Comparison of ENCODE assay signal across 1 cellular context in the genomic region with DNA sequence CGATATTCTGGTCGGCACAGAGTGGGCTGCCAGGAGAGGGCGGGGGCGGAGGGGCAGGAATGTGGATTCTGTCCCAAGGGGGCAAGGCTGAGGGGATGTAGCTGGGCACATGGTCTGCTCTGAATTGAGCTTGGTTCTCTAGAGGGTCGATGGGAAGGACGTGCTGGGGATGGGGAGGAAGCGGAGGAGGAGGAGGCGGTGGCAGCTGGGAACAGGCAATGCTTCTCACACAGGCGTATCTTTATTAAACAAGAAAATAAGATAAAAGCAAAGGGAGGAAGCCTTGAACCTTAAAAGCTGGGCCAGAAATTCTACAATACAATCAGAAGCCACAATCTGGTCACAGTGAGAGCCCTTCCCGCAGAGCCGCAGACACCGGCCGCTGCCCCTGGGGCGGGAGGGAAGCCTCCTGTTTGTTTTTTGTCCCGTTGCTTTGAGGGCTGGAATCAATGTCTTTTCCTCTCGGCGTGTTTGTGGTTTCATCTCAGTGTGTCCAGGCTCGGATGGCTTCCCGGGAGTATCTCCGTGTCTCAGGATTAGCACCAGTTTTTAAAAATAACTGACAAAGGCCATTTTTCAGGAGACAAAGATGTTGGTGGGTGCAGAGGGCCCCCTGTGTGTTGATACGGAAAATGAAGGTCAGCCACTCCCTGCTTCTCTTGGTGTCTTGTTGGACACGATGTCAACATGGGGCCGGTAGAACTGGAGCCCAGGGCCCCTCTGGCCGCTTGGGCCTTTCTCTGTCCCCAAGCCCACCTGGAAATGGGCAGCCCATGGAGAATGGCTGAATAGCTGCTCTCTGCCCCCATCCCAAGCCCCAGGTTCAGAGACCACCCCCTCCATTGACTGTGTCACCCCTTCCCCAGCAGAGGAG.
TF ChIP-seq lines count a peak whose summit lies in the region.

No MANE protein-coding gene starts in this region.

TF ChIP-seq in HepG2, 621 proteins besides CTCF, POLR2A, EP300 and RAD21 (continued from another document and continues in another):
- TF ChIP-seq FOXA1 (IDR thresholded peaks at IDR 0.05), result no peak
- TF ChIP-seq FOXA1 (CRISPR knock-in tag; IDR thresholded peaks at IDR 0.05), result peak; percentile 63; the same call in 1 of the 2 replicates
- TF ChIP-seq MED1 (CRISPR knock-in tag; IDR thresholded peaks at IDR 0.05), result no peak
- TF ChIP-seq HOXA9 (CRISPR knock-in tag; IDR thresholded peaks at IDR 0.05; ENCODE audit: borderline replicate concordance), result no peak
- TF ChIP-seq ZNF550 (CRISPR knock-in tag; IDR thresholded peaks at IDR 0.05; ENCODE audit: borderline replicate concordance), result no peak
- TF ChIP-seq ZNF660 (CRISPR knock-in tag; IDR thresholded peaks at IDR 0.05; ENCODE audit: borderline replicate concordance, low read depth), result no peak
- TF ChIP-seq MTF2 (CRISPR knock-in tag; IDR thresholded peaks at IDR 0.05; ENCODE audit: borderline replicate concordance), result no peak
- no peak for TF ChIP-seq XRCC5 (optimal IDR thresholded peaks at IDR 0.05; ENCODE audit: low read length)
- no peak for TF ChIP-seq GPN1 (CRISPR knock-in tag; IDR thresholded peaks at IDR 0.05; ENCODE audit: borderline replicate concordance)
- TF ChIP-seq, protein P1, sequence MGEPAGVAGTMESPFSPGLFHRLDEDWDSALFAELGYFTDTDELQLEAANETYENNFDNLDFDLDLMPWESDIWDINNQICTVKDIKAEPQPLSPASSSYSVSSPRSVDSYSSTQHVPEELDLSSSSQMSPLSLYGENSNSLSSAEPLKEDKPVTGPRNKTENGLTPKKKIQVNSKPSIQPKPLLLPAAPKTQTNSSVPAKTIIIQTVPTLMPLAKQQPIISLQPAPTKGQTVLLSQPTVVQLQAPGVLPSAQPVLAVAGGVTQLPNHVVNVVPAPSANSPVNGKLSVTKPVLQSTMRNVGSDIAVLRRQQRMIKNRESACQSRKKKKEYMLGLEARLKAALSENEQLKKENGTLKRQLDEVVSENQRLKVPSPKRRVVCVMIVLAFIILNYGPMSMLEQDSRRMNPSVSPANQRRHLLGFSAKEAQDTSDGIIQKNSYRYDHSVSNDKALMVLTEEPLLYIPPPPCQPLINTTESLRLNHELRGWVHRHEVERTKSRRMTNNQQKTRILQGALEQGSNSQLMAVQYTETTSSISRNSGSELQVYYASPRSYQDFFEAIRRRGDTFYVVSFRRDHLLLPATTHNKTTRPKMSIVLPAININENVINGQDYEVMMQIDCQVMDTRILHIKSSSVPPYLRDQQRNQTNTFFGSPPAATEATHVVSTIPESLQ (CRISPR knock-in tag; conservative IDR thresholded peaks at IDR 0.05), result no peak
- peak; percentile 7; the same call in 1 of the 2 replicates for TF ChIP-seq MAZ (IDR thresholded peaks at IDR 0.05; ENCODE audit: borderline replicate concordance, low read depth, low read length)
- TF ChIP-seq MAZ (CRISPR knock-in tag; IDR thresholded peaks at IDR 0.05; ENCODE audit: low read depth), result no peak
- no peak for TF ChIP-seq ZNF253 (CRISPR knock-in tag; IDR thresholded peaks at IDR 0.05; ENCODE audit: borderline replicate concordance)
- TF ChIP-seq POGZ (CRISPR knock-in tag; IDR thresholded peaks at IDR 0.05), result no peak
- TF ChIP-seq KDM4B (CRISPR knock-in tag; IDR thresholded peaks at IDR 0.05), result no peak
- 0 out of 2 replicates have a peak, but pooled peaks have one; percentile 12 for TF ChIP-seq NCOA2 (CRISPR knock-in tag; IDR thresholded peaks at IDR 0.05)
- no peak for TF ChIP-seq GLI4 (CRISPR knock-in tag; IDR thresholded peaks at IDR 0.05; ENCODE audit: borderline replicate concordance)
- no peak for TF ChIP-seq TBX3 (IDR thresholded peaks at IDR 0.05; ENCODE audit: borderline replicate concordance)
- TF ChIP-seq ZIK1 (CRISPR knock-in tag; IDR thresholded peaks at IDR 0.05; ENCODE audit: borderline replicate concordance, low read depth), result no peak
- TF ChIP-seq MED13 (CRISPR knock-in tag; IDR thresholded peaks at IDR 0.05), result 0 out of 2 replicates have a peak, but pooled peaks have one; percentile 19
- TF ChIP-seq, protein P2, sequence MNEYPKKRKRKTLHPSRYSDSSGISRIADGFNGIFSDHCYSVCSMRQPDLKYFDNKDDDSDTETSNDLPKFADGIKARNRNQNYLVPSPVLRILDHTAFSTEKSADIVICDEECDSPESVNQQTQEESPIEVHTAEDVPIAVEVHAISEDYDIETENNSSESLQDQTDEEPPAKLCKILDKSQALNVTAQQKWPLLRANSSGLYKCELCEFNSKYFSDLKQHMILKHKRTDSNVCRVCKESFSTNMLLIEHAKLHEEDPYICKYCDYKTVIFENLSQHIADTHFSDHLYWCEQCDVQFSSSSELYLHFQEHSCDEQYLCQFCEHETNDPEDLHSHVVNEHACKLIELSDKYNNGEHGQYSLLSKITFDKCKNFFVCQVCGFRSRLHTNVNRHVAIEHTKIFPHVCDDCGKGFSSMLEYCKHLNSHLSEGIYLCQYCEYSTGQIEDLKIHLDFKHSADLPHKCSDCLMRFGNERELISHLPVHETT (CRISPR knock-in tag; conservative IDR thresholded peaks at IDR 0.05), result no peak
- no peak for TF ChIP-seq KLF6 (CRISPR knock-in tag; IDR thresholded peaks at IDR 0.05)
- TF ChIP-seq, protein P3, sequence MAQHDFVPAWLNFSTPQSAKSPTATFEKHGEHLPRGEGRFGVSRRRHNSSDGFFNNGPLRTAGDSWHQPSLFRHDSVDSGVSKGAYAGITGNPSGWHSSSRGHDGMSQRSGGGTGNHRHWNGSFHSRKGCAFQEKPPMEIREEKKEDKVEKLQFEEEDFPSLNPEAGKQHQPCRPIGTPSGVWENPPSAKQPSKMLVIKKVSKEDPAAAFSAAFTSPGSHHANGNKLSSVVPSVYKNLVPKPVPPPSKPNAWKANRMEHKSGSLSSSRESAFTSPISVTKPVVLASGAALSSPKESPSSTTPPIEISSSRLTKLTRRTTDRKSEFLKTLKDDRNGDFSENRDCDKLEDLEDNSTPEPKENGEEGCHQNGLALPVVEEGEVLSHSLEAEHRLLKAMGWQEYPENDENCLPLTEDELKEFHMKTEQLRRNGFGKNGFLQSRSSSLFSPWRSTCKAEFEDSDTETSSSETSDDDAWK (CRISPR knock-in tag; IDR thresholded peaks at IDR 0.05), result no peak
- TF ChIP-seq ZBTB7B (CRISPR knock-in tag; IDR thresholded peaks at IDR 0.05), result peak; percentile 58; the same call in 1 of the 2 replicates
- TF ChIP-seq TCF7L2 (IDR thresholded peaks at IDR 0.05; ENCODE audit: low read depth, low read length), result no peak
- TF ChIP-seq, protein P4, sequence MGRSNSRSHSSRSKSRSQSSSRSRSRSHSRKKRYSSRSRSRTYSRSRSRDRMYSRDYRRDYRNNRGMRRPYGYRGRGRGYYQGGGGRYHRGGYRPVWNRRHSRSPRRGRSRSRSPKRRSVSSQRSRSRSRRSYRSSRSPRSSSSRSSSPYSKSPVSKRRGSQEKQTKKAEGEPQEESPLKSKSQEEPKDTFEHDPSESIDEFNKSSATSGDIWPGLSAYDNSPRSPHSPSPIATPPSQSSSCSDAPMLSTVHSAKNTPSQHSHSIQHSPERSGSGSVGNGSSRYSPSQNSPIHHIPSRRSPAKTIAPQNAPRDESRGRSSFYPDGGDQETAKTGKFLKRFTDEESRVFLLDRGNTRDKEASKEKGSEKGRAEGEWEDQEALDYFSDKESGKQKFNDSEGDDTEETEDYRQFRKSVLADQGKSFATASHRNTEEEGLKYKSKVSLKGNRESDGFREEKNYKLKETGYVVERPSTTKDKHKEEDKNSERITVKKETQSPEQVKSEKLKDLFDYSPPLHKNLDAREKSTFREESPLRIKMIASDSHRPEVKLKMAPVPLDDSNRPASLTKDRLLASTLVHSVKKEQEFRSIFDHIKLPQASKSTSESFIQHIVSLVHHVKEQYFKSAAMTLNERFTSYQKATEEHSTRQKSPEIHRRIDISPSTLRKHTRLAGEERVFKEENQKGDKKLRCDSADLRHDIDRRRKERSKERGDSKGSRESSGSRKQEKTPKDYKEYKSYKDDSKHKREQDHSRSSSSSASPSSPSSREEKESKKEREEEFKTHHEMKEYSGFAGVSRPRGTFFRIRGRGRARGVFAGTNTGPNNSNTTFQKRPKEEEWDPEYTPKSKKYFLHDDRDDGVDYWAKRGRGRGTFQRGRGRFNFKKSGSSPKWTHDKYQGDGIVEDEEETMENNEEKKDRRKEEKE (IDR thresholded peaks at IDR 0.05), result no peak
- TF ChIP-seq, protein P5, sequence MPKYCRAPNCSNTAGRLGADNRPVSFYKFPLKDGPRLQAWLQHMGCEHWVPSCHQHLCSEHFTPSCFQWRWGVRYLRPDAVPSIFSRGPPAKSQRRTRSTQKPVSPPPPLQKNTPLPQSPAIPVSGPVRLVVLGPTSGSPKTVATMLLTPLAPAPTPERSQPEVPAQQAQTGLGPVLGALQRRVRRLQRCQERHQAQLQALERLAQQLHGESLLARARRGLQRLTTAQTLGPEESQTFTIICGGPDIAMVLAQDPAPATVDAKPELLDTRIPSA (CRISPR knock-in tag; IDR thresholded peaks at IDR 0.05; ENCODE audit: borderline replicate concordance), result 0 out of 2 replicates have a peak, but pooled peaks have one; percentile 18
- TF ChIP-seq KDM2A (CRISPR knock-in tag; IDR thresholded peaks at IDR 0.05; ENCODE audit: borderline replicate concordance, low read depth), result peak; percentile 63; the same call in 1 of the 2 replicates
- 0 out of 2 replicates have a peak, but pooled peaks have one; percentile 33 for TF ChIP-seq PAF1 (CRISPR knock-in tag; IDR thresholded peaks at IDR 0.05)
- TF ChIP-seq, protein P6, sequence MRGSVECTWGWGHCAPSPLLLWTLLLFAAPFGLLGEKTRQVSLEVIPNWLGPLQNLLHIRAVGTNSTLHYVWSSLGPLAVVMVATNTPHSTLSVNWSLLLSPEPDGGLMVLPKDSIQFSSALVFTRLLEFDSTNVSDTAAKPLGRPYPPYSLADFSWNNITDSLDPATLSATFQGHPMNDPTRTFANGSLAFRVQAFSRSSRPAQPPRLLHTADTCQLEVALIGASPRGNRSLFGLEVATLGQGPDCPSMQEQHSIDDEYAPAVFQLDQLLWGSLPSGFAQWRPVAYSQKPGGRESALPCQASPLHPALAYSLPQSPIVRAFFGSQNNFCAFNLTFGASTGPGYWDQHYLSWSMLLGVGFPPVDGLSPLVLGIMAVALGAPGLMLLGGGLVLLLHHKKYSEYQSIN (CRISPR knock-in tag; IDR thresholded peaks at IDR 0.05; ENCODE audit: borderline replicate concordance), result no peak
- peak; percentile 5; the same call in 1 of the 2 replicates for TF ChIP-seq SMC3 (IDR thresholded peaks at IDR 0.05; ENCODE audit: low read length)
- TF ChIP-seq, protein P7, sequence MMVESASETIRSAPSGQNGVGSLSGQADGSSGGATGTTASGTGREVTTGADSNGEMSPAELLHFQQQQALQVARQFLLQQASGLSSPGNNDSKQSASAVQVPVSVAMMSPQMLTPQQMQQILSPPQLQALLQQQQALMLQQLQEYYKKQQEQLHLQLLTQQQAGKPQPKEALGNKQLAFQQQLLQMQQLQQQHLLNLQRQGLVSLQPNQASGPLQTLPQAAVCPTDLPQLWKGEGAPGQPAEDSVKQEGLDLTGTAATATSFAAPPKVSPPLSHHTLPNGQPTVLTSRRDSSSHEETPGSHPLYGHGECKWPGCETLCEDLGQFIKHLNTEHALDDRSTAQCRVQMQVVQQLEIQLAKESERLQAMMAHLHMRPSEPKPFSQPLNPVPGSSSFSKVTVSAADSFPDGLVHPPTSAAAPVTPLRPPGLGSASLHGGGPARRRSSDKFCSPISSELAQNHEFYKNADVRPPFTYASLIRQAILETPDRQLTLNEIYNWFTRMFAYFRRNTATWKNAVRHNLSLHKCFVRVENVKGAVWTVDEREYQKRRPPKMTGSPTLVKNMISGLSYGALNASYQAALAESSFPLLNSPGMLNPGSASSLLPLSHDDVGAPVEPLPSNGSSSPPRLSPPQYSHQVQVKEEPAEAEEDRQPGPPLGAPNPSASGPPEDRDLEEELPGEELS (CRISPR knock-in tag; IDR thresholded peaks at IDR 0.05), result peak; percentile 43; the same call in 1 of the 2 replicates
- TF ChIP-seq, protein P8, sequence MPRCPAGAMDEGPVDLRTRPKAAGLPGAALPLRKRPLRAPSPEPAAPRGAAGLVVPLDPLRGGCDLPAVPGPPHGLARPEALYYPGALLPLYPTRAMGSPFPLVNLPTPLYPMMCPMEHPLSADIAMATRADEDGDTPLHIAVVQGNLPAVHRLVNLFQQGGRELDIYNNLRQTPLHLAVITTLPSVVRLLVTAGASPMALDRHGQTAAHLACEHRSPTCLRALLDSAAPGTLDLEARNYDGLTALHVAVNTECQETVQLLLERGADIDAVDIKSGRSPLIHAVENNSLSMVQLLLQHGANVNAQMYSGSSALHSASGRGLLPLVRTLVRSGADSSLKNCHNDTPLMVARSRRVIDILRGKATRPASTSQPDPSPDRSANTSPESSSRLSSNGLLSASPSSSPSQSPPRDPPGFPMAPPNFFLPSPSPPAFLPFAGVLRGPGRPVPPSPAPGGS (CRISPR knock-in tag; IDR thresholded peaks at IDR 0.05), result peak; percentile 57; the same call in 1 of the 2 replicates
- no peak for TF ChIP-seq ZNF431 (CRISPR knock-in tag; IDR thresholded peaks at IDR 0.05; ENCODE audit: borderline replicate concordance, low read depth)
- TF ChIP-seq, protein P9, sequence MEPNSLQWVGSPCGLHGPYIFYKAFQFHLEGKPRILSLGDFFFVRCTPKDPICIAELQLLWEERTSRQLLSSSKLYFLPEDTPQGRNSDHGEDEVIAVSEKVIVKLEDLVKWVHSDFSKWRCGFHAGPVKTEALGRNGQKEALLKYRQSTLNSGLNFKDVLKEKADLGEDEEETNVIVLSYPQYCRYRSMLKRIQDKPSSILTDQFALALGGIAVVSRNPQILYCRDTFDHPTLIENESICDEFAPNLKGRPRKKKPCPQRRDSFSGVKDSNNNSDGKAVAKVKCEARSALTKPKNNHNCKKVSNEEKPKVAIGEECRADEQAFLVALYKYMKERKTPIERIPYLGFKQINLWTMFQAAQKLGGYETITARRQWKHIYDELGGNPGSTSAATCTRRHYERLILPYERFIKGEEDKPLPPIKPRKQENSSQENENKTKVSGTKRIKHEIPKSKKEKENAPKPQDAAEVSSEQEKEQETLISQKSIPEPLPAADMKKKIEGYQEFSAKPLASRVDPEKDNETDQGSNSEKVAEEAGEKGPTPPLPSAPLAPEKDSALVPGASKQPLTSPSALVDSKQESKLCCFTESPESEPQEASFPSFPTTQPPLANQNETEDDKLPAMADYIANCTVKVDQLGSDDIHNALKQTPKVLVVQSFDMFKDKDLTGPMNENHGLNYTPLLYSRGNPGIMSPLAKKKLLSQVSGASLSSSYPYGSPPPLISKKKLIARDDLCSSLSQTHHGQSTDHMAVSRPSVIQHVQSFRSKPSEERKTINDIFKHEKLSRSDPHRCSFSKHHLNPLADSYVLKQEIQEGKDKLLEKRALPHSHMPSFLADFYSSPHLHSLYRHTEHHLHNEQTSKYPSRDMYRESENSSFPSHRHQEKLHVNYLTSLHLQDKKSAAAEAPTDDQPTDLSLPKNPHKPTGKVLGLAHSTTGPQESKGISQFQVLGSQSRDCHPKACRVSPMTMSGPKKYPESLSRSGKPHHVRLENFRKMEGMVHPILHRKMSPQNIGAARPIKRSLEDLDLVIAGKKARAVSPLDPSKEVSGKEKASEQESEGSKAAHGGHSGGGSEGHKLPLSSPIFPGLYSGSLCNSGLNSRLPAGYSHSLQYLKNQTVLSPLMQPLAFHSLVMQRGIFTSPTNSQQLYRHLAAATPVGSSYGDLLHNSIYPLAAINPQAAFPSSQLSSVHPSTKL (CRISPR knock-in tag; IDR thresholded peaks at IDR 0.05), result peak; percentile 29; the same call in 1 of the 2 replicates
- no peak for TF ChIP-seq RBM22 (optimal IDR thresholded peaks at IDR 0.05; ENCODE audit: low read length)
- no peak for TF ChIP-seq ZNF776 (CRISPR knock-in tag; IDR thresholded peaks at IDR 0.05)
- 0 out of 2 replicates have a peak, but pooled peaks have one; percentile 17 for TF ChIP-seq ZKSCAN8 (CRISPR knock-in tag; IDR thresholded peaks at IDR 0.05; ENCODE audit: borderline replicate concordance)
- peak; percentile 27; the same call in 1 of the 2 replicates for TF ChIP-seq POLR2G (IDR thresholded peaks at IDR 0.05; ENCODE audit: low read depth, low read length)
- TF ChIP-seq MIER2 (CRISPR knock-in tag; IDR thresholded peaks at IDR 0.05), result peak; percentile 15; the same call in 1 of the 2 replicates
- no peak for TF ChIP-seq SMYD3 (CRISPR knock-in tag; IDR thresholded peaks at IDR 0.05)
